Comparison of ENCODE assay signal across 8 cellular contexts in genomic region chr10:28533571-28534304, GRCh38. TPM values are rescaled to one million over a fixed set of nuclear protein-coding genes. Genes with fewer than 3 reads are reported as not detected.
DNase-seq lines count a peak whose midpoint lies in the region; ATAC-seq lines count a peak whose summit lies in the region.

No MANE protein-coding gene starts in this region.

- peak overlapping the region; percentile 6 for H3K27ac ChIP-seq in cingulate gyrus (ENCODE audit: low read depth, low read length)

- ATAC-seq in GM21526 (IDR thresholded peaks at IDR 0.05; ENCODE audit: low FRiP score, unreplicated experiment), result peak; percentile 9

- DNase-seq in CD1c-positive myeloid dendritic cell (ENCODE audit: extremely low spot score), result peak; percentile 76
- DNase-seq in LHCN-M2 (ENCODE audit: low read depth), result peak; percentile 36
- peak; percentile 80 for DNase-seq in activated CD4-positive, alpha-beta T cell treated with anti-CD3 and anti-CD28 coated beads for 48 hours
- peak; percentile 84 for DNase-seq in left kidney (ENCODE audit: low read depth, low spot score)
- DNase-seq in stimulated activated CD4-positive, alpha-beta T cell treated with anti-CD3 and anti-CD28 coated beads, Interleukin-1b, Interleukin-23, amount 100 ng/mL, for 4 hours (ENCODE audit: low read depth in 2 of 2), result peak; percentile 50 to 55
- DNase-seq in NCI-H1048 (lab: John Stamatoyannopoulos, UW), result no peak

RNA-seq across cellular contexts. Expression of gene WAC, which starts 0.8 kb away (rescaled TPM):
- total RNA-seq in LHCN-M2 (2014; rRNA removed), result 56.5 and 64.7 TPM in 2 replicates
- polyA plus RNA-seq in LHCN-M2 (2012), result 28.5 TPM
